19 cellular contexts compared by ENCODE assay signal in genomic region chr5:170536498-170536897, GRCh38. TPM values are rescaled to one million over a fixed set of nuclear protein-coding genes. Genes with fewer than 3 reads are reported as not detected.
DNase-seq lines count a peak whose midpoint lies in the region; FAIRE-seq and TF ChIP-seq lines count a peak whose summit lies in the region.
"Had no signal": no experiment of that assay in that cellular context is flagged by ENCODE, and none has a peak within 500 bp of the region (broad histone marks: within the 10 kb centered on the region; RNA-seq: fewer than 3 reads in every experiment).

No MANE protein-coding gene starts in this region.

- H2BK15ac ChIP-seq in H1 (ENCODE audit: low read length), result no peak overlapping the region

- H3K23me2 ChIP-seq in H1 (ENCODE audit: low read depth, low read length), result no peaks in the 10 kb centered on the region

- no peaks in the 10 kb centered on the region for H3K9me2 ChIP-seq in Karpas-422 (replicated peaks; ENCODE audit: insufficient read depth, low read length)

- no peaks in the 10 kb centered on the region for H3K27me3 ChIP-seq in Karpas-422 (ENCODE audit: low read length)
- H3K27me3 ChIP-seq in H1 (replicated peaks in 1 of 4; ENCODE audit: control insufficient read depth in 3 of 4, extremely low read depth in 1 of 4, insufficient read depth in 3 of 4, low read length in 3 of 4), result no peaks in the 10 kb centered on the region; a peak in 1 of 7 replicates
- no peaks in the 10 kb centered on the region for H3K27me3 ChIP-seq in suprapubic skin

- H2AK5ac ChIP-seq in H1 (ENCODE audit: low read depth, low read length), result no peak overlapping the region

- TF ChIP-seq EP300 in H1 (IDR thresholded peaks at IDR 0.05; ENCODE audit: borderline replicate concordance in 1 of 2, low read depth in 2 of 2, low read length in 2 of 2), result no peak
- no peak for TF ChIP-seq EP300 in suprapubic skin (IDR thresholded peaks at IDR 0.05)

- H3K9ac ChIP-seq in Karpas-422 (ENCODE audit: low read length) (no peak overlapping the region; the same call in 1 of the 2 replicates), H1 (replicated peaks in 1 of 4; ENCODE audit: extremely low read depth in 1 of 4, low read depth in 3 of 4, low read length in 3 of 4) (no peak overlapping the region)
- H3K9ac ChIP-seq: BLaER1 treated with 17β-estradiol and CSF1 and Interleukin-3, amounts not matched to agents 10 nM and 100 nM had no signal

- TF ChIP-seq CTCF in H1 (IDR thresholded peaks at IDR 0.05; ENCODE audit: control extremely low read depth in 1 of 3, insufficient read depth in 1 of 3, low read depth in 1 of 3, low read length in 3 of 3) (no peak), suprapubic skin (IDR thresholded peaks at IDR 0.05) (no peak)

- peaks cover 29% of the 10 kb centered on the region for H3K4me1 ChIP-seq in Karpas-422 (ENCODE audit: low read length)
- peaks cover 0 to 4% (median 2%) of the 10 kb centered on the region in 4 experiments; a peak in 2 of 7 replicates for H3K4me1 ChIP-seq in H1 (replicated peaks in 1 of 4; ENCODE audit: control insufficient read depth in 3 of 4, insufficient read depth in 4 of 4, low read length in 3 of 4)
- H3K4me1 ChIP-seq in suprapubic skin, result no peaks in the 10 kb centered on the region

- no peak for TF ChIP-seq RAD21 in H1 (IDR thresholded peaks at IDR 0.05 in 1 of 2, conservative IDR thresholded peaks at IDR 0.05 in 1 of 2; ENCODE audit: low read depth in 2 of 2, low read length in 2 of 2)

- WGBS in H1 (ENCODE audit: extremely low coverage in 1 of 2, insufficient coverage in 1 of 2, insufficient read length in 1 of 2, insufficient replicate concordance in 2 of 2, low coverage in 1 of 2, low lambda C conversion rate in 2 of 2, missing lambda C conversion rate in 1 of 2), 2 experiments, result 82% methylated on average over 4 of the region's 4 CpGs; no CpG with 5 or more reads in 1 of the 2 experiments
- WGBS in suprapubic skin, result 71% methylated on average over 4 of the region's 4 CpGs

- CTCF ChIA-PET in H1 (lab: Charles Lee; ENCODE audit: partially characterized antibody), result interaction anchor here (0.7 to 1.8 kb wide), 6 partner anchors 9 to 101 kb away, joined by 3 to 6 read pairs (median 3); no protein-coding TSS in a partner anchor

- H3K4me3 ChIP-seq in Karpas-422 (ENCODE audit: low read length) (no peak overlapping the region), H1 (ENCODE audit: extremely low read depth in 1 of 4, insufficient read depth in 2 of 4, low read depth in 3 of 4, low read length in 4 of 4) (no peak overlapping the region), suprapubic skin (no peak overlapping the region)
- H3K4me3 ChIP-seq: BLaER1 treated with 17β-estradiol and CSF1 and Interleukin-3, amounts not matched to agents 10 nM and 100 nM had no signal

- H2BK120ac ChIP-seq in H1 (replicated peaks; ENCODE audit: low read depth, low read length), result no peak overlapping the region

- POLR2A ChIA-PET in H1 (lab: Charles Lee; ENCODE audit: partially characterized antibody), result no interaction called here

- no peak overlapping the region for H2BK20ac ChIP-seq in H1 (ENCODE audit: low read length)

- DNase-seq in NCI-H2107 treated with DMSO at 0.1 percent for 48 hours (lab: John Stamatoyannopoulos, UW; ENCODE audit: unreplicated experiment) (peak; percentile 11), NCI-H2107 (lab: John Stamatoyannopoulos, UW) (no peak), Karpas-422 (no peak), H1 (ENCODE audit: low read depth in 1 of 2, low spot score in 2 of 2) (no peak), suprapubic skin (ENCODE audit: low spot score in 2 of 2) (peak; percentile 11 to 26), NCI-H524 treated with DMSO at 0.1 percent for 48 hours (lab: John Stamatoyannopoulos, UW) (no peak), AML-193 (lab: John Stamatoyannopoulos, UW) (no peak), NCI-H1105 (lab: John Stamatoyannopoulos, UW) (no peak)
- DNase-seq: CD8-positive, alpha-beta memory T cell; MM.1S; NCI-H187 treated with DMSO at 0.1 percent for 48 hours; NCI-H526 treated with DMSO at 0.1 percent for 48 hours; PC-3; SW 1271 had no signal

- H3K14ac ChIP-seq in H1 (ENCODE audit: insufficient read length), result no peak overlapping the region

- TF ChIP-seq POLR2A in H1 (IDR thresholded peaks at IDR 0.05; ENCODE audit: control extremely low read depth in 1 of 2, low read depth in 2 of 2, low read length in 2 of 2) (no peak), suprapubic skin (IDR thresholded peaks at IDR 0.05) (no peak)

- H3K79me1 ChIP-seq in H1 (ENCODE audit: low read depth, low read length), result no peaks in the 10 kb centered on the region

- H2BK12ac ChIP-seq in H1 (ENCODE audit: low read depth, low read length), result no peak overlapping the region

- 0 out of 2 replicates have a peak overlapping the region, but pooled peaks have one; percentile 23 for H2BK5ac ChIP-seq in H1 (ENCODE audit: low read depth, low read length)

- H3K9me3 ChIP-seq in Karpas-422 (ENCODE audit: low read length), result no peaks in the 10 kb centered on the region
- H3K9me3 ChIP-seq in H1 (ENCODE audit: insufficient read depth in 2 of 2, low read depth in 1 of 2, low read length in 1 of 2), result no peaks in the 10 kb centered on the region
- H3K9me3 ChIP-seq in suprapubic skin, result no peaks in the 10 kb centered on the region
- H3K9me3 ChIP-seq: BLaER1 treated with 17β-estradiol and CSF1 and Interleukin-3, amounts not matched to agents 10 nM and 100 nM had no signal

- no peak overlapping the region for H4K8ac ChIP-seq in H1 (ENCODE audit: extremely low read depth, insufficient read depth, low read length)

- H3K56ac ChIP-seq in H1 (replicated peaks; ENCODE audit: insufficient read length, low read depth, low read length), result no peak overlapping the region

- H4K91ac ChIP-seq in H1 (replicated peaks; ENCODE audit: insufficient read length, low read length), result no peak overlapping the region

- H3K79me2 ChIP-seq in Karpas-422 (ENCODE audit: low read length), result no peaks in the 10 kb centered on the region
- H3K79me2 ChIP-seq in H1 (ENCODE audit: control insufficient read depth in 1 of 2, insufficient read depth in 2 of 2, low read length in 2 of 2), result no peaks in the 10 kb centered on the region

- no peak overlapping the region for H3K4ac ChIP-seq in H1 (replicated peaks; ENCODE audit: insufficient read length, low read depth, low read length)

- FAIRE-seq in H1 (lab: Jason Lieb, UNC), result no peak
- FAIRE-seq: A204.1, GM12892 had no signal

- no peaks in the 10 kb centered on the region for H4K20me1 ChIP-seq in Karpas-422 (ENCODE audit: insufficient read depth, low read depth, low read length)
- H4K20me1 ChIP-seq in H1 (replicated peaks in 1 of 2; ENCODE audit: control insufficient read depth in 1 of 2, insufficient read depth in 2 of 2, low read length in 2 of 2), result no peaks in the 10 kb centered on the region
- H4K20me1 ChIP-seq: BLaER1 treated with 17β-estradiol and CSF1 and Interleukin-3, amounts not matched to agents 10 nM and 100 nM had no signal

- H2AFZ ChIP-seq in Karpas-422 (ENCODE audit: low read length), result no peak overlapping the region
- H2AFZ ChIP-seq in H1 (ENCODE audit: low read length), result no peak overlapping the region

- H3K27ac ChIP-seq in Karpas-422 (ENCODE audit: low read length), result no peak overlapping the region
- H3K27ac ChIP-seq in H1 (ENCODE audit: low read depth, low read length), result no peak overlapping the region
- H3K27ac ChIP-seq in suprapubic skin, result no peak overlapping the region
- H3K27ac ChIP-seq: BLaER1 treated with 17β-estradiol and CSF1 and Interleukin-3, amounts not matched to agents 10 nM and 100 nM had no signal

- H4K5ac ChIP-seq in H1 (ENCODE audit: insufficient read length, low read depth, low read length), result no peak overlapping the region

- peak overlapping the region; percentile 23 for H3K4me2 ChIP-seq in Karpas-422 (ENCODE audit: low read depth, low read length, poor library complexity, severe bottlenecking)
- H3K4me2 ChIP-seq in H1 (ENCODE audit: insufficient read depth in 1 of 2, low read depth in 2 of 2, low read length in 2 of 2), result no peak overlapping the region

- H3K36me3 ChIP-seq in Karpas-422 (ENCODE audit: insufficient read depth, low read length) (no peaks in the 10 kb centered on the region), H1 (ENCODE audit: control insufficient read depth in 2 of 4, insufficient read depth in 4 of 4, low read length in 3 of 4) (no peaks in the 10 kb centered on the region), suprapubic skin (no peaks in the 10 kb centered on the region)
- H3K36me3 ChIP-seq: BLaER1 treated with 17β-estradiol and CSF1 and Interleukin-3, amounts not matched to agents 10 nM and 100 nM had no signal

- no peak overlapping the region for H3K23ac ChIP-seq in H1 (ENCODE audit: insufficient read length)

- no peak overlapping the region for H3K18ac ChIP-seq in H1 (ENCODE audit: extremely low read depth, low read length)

TF ChIP-seq in H1, 55 proteins besides CTCF, POLR2A, EP300 and RAD21 (continues in another document):
- no peak for TF ChIP-seq SP2 (IDR thresholded peaks at IDR 0.05; ENCODE audit: low read length)
- TF ChIP-seq TCF12 (IDR thresholded peaks at IDR 0.05; ENCODE audit: low read depth, low read length), result no peak
- no peak for TF ChIP-seq SAP30 (IDR thresholded peaks at IDR 0.05; ENCODE audit: insufficient read depth, insufficient replicate concordance, low read length)
- TF ChIP-seq SIN3A (conservative IDR thresholded peaks at IDR 0.05 in 1 of 2, IDR thresholded peaks at IDR 0.05 in 1 of 2; ENCODE audit: low read depth in 1 of 2, low read length in 2 of 2), result no peak
- TF ChIP-seq SIRT6 (IDR thresholded peaks at IDR 0.05; ENCODE audit: low read length), result no peak
- TF ChIP-seq POU5F1 (IDR thresholded peaks at IDR 0.05; ENCODE audit: low read depth, low read length), result no peak
- no peak for TF ChIP-seq ZNF274 (IDR thresholded peaks at IDR 0.05; ENCODE audit: borderline replicate concordance, extremely low read depth, low read length)
- TF ChIP-seq KDM4A (IDR thresholded peaks at IDR 0.05; ENCODE audit: low read depth, low read length, severe bottlenecking), result no peak
- TF ChIP-seq TBP (IDR thresholded peaks at IDR 0.05; ENCODE audit: low read depth, low read length), result no peak
- no peak for TF ChIP-seq RNF2 (IDR thresholded peaks at IDR 0.05; ENCODE audit: borderline replicate concordance, low read depth, low read length, missing control alignments, poor library complexity, severe bottlenecking)

RNA-seq across cellular contexts. Expression of gene KCNIP1, which starts 32.7 kb away (rescaled TPM):
- 0.29 TPM in 1 of 2 replicates, not detected in the other for total RNA-seq in Karpas-422 (2014; rRNA removed; shearing (Covaris generic); ENCODE audit: low replicate concordance)
- total RNA-seq in H1 (2021; fragmentation: NEBNext Ultra II Directional; extraction: Animal tissue kit (Norgen Biotek cat#: 25700)), result 0.52 TPM in 2 replicates
- polyA plus RNA-seq in H1 (2011; rRNA removed), result 0.36 and 0.83 TPM in 2 replicates
- 0.41 TPM for polyA plus RNA-seq in H1 (2011; cell fraction: cytosol; rRNA removed)
- 0.40 TPM for polyA plus RNA-seq in H1 (2011; cell fraction: nucleus; rRNA removed)
- polyA plus RNA-seq in H1 (2012, experiment 1 of 2), result 0.41 to 0.98 TPM (median 0.81 TPM) in 4 replicates
- polyA plus RNA-seq in H1 (2012, experiment 2 of 2), result 0.60 TPM
- polyA plus RNA-seq in H1 (2013, experiment 1 of 2), result 0.53 TPM
- 0.61 TPM for polyA plus RNA-seq in H1 (2013, experiment 2 of 2)
- polyA minus RNA-seq in H1 (2011; rRNA and poly(A)+ RNA removed), result 0.60 and 0.76 TPM in 2 replicates
- not detected for polyA minus RNA-seq in H1 (2011; cell fraction: cytosol; rRNA and poly(A)+ RNA removed)
- polyA minus RNA-seq in H1 (2011; cell fraction: nucleus; rRNA and poly(A)+ RNA removed), result 1.3 TPM
- under 1 TPM in 1 of 4 donors, not detected in 3; 0.34 TPM for total RNA-seq in suprapubic skin
- total RNA-seq: CD8-positive, alpha-beta memory T cell; H4; PC-3; SK-MEL-5 had no signal
- polyA plus RNA-seq: CD8-positive, alpha-beta memory T cell had no signal

Comparison
In these comparisons a context has a peak if more than half of its experiments do, and no peak if none do; other contexts are left out.
1. DNase-seq: peak in NCI-H2107 treated with DMSO at 0.1 percent for 48 hours (single experiment) and suprapubic skin (2 of 2); none in NCI-H2107 (single experiment), Karpas-422 (single experiment), H1 (0 of 2), NCI-H524 treated with DMSO at 0.1 percent for 48 hours (single experiment), AML-193 (0 of 2) and NCI-H1105 (single experiment).